In genomic region chr1:211833174-211833820, GRCh38 we compare ENCODE assay signal across 16 cellular contexts. TPM values are rescaled to one million over a fixed set of nuclear protein-coding genes. Genes with fewer than 3 reads are reported as not detected.
DNase-seq lines count a peak whose midpoint lies in the region; ATAC-seq and TF ChIP-seq lines count a peak whose summit lies in the region.
"Had no signal": no experiment of that assay in that cellular context is flagged by ENCODE, and none has a peak within 500 bp of the region (broad histone marks: within the 10 kb centered on the region; RNA-seq: fewer than 3 reads in every experiment).

No MANE protein-coding gene starts in this region.

- in situ Hi-C loops in brain microvascular endothelial cell (cut with HindIII; ENCODE audit: low pct_ligation_motif_present, low sequenced_read_pairs) = no loop called here

- peaks cover 25% of the 10 kb centered on the region for H3K4me1 ChIP-seq in KMS-11 (ENCODE audit: low read depth, poor library complexity, severe bottlenecking)

- H3K4me2 ChIP-seq in KMS-11 = peak overlapping the region; percentile 19; the same call in 1 of the 2 replicates

- 0 out of 2 replicates have a peak, but pooled peaks cover 3% of the 10 kb centered on the region for H3K79me2 ChIP-seq in KMS-11 (ENCODE audit: insufficient read depth, low read depth)

- H3K4me3 ChIP-seq in KMS-11 (IDR thresholded peaks at IDR 0.05; ENCODE audit: insufficient read depth, low read depth, low read length) = no peak overlapping the region
- H3K4me3 ChIP-seq in brain microvascular endothelial cell (ENCODE audit: low read depth, low read length) = no peak overlapping the region
- H3K4me3 ChIP-seq: gastrocnemius medialis, spleen, tibial artery had no signal

- H3K4me3 Mint-ChIP-seq in activated T-cell treated with anti-CD3 and anti-CD28 coated beads, Interleukin-2, amount 50 U/mL, for 72 hours = peak overlapping the region; percentile 52 to 56
- H3K4me3 Mint-ChIP-seq in natural killer cell treated with Interleukin-12 subunit alpha and Interleukin-12 subunit beta and Interleukin-15 and Interleukin-18, amount 100 ng/mL, for 72 hours = peak overlapping the region; percentile 48
- H3K4me3 Mint-ChIP-seq: WTC11 had no signal

- peaks cover 3% of the 10 kb centered on the region in 2 donors for H3K36me3 Mint-ChIP-seq in activated T-cell treated with anti-CD3 and anti-CD28 coated beads, Interleukin-2, amount 50 U/mL, for 72 hours (ENCODE audit: insufficient read depth in 2 of 2)
- no peaks in the 10 kb centered on the region for H3K36me3 Mint-ChIP-seq in natural killer cell treated with Interleukin-12 subunit alpha and Interleukin-12 subunit beta and Interleukin-15 and Interleukin-18, amount 100 ng/mL, for 72 hours
- H3K36me3 Mint-ChIP-seq: WTC11 had no signal

- peaks cover 57% of the 10 kb centered on the region for H3K4me1 Mint-ChIP-seq in activated T-cell treated with anti-CD3 and anti-CD28 coated beads, Interleukin-2, amount 50 U/mL, for 72 hours (ENCODE audit: low read depth)
- peaks cover 44 to 48% of the 10 kb centered on the region in 2 donors for H3K4me1 Mint-ChIP-seq in natural killer cell treated with Interleukin-12 subunit alpha and Interleukin-12 subunit beta and Interleukin-15 and Interleukin-18, amount 100 ng/mL, for 72 hours (ENCODE audit: low read depth in 2 of 2)

- no peak overlapping the region for H2AFZ ChIP-seq in KMS-11 (ENCODE audit: low read depth)

- no peaks in the 10 kb centered on the region for H3K36me3 ChIP-seq in KMS-11 (ENCODE audit: insufficient read depth)
- no peaks in the 10 kb centered on the region for H3K36me3 ChIP-seq in brain microvascular endothelial cell (replicated peaks)
- H3K36me3 ChIP-seq: gastrocnemius medialis, spleen, tibial artery had no signal

- H3K27me3 ChIP-seq in KMS-11 (ENCODE audit: insufficient read depth, low read depth) = no peaks in the 10 kb centered on the region
- H3K27me3 ChIP-seq in brain microvascular endothelial cell (replicated peaks) = no peaks in the 10 kb centered on the region
- H3K27me3 ChIP-seq: gastrocnemius medialis, spleen had no signal

- H3K27ac ChIP-seq in KMS-11 (no peak overlapping the region), brain microvascular endothelial cell (no peak overlapping the region)
- H3K27ac ChIP-seq: gastrocnemius medialis, spleen, tibial artery had no signal

- H3K9ac ChIP-seq in KMS-11 = no peak overlapping the region

- H3K9me3 Mint-ChIP-seq in activated T-cell treated with anti-CD3 and anti-CD28 coated beads, Interleukin-2, amount 50 U/mL, for 72 hours = no peaks in the 10 kb centered on the region
- H3K9me3 Mint-ChIP-seq in natural killer cell treated with Interleukin-12 subunit alpha and Interleukin-12 subunit beta and Interleukin-15 and Interleukin-18, amount 100 ng/mL, for 72 hours = no peaks in the 10 kb centered on the region
- H3K9me3 Mint-ChIP-seq: WTC11 had no signal

- H4K20me1 ChIP-seq in KMS-11 (ENCODE audit: insufficient read depth) = no peaks in the 10 kb centered on the region

- TF ChIP-seq CTCF in KMS-11 (conservative IDR thresholded peaks at IDR 0.05; ENCODE audit: low read depth, low read length) (no peak), brain microvascular endothelial cell (IDR thresholded peaks at IDR 0.05; ENCODE audit: low read depth, low read length, missing control alignments) (no peak)

- no peaks in the 10 kb centered on the region for H3K27me3 Mint-ChIP-seq in activated T-cell treated with anti-CD3 and anti-CD28 coated beads, Interleukin-2, amount 50 U/mL, for 72 hours (ENCODE audit: low read depth)
- peaks cover 0 to 3% of the 10 kb centered on the region in 2 donors for H3K27me3 Mint-ChIP-seq in natural killer cell treated with Interleukin-12 subunit alpha and Interleukin-12 subunit beta and Interleukin-15 and Interleukin-18, amount 100 ng/mL, for 72 hours

- peak; percentile 25 to 33 for ATAC-seq in activated T-cell treated with anti-CD3 and anti-CD28 coated beads, Interleukin-2, amount 50 U/mL, for 72 hours (replicated peaks in 1 of 2)
- peak; percentile 41 to 49 for ATAC-seq in natural killer cell treated with Interleukin-12 subunit alpha and Interleukin-12 subunit beta and Interleukin-15 and Interleukin-18, amount 100 ng/mL, for 72 hours
- no peak for ATAC-seq in HG03571 (IDR thresholded peaks at IDR 0.05; ENCODE audit: unreplicated experiment)
- ATAC-seq: gastrocnemius medialis, HCT116, WTC11 had no signal

- DNase-seq in activated CD4-positive, alpha-beta T cell treated with anti-CD3 and anti-CD28 coated beads for 48 hours = peak; percentile 45
- DNase-seq in activated CD4-positive, alpha-beta T cell treated with anti-CD3 and anti-CD28 coated beads for 1 hour = no peak
- peak; percentile 17 to 29 for DNase-seq in activated T-cell treated with anti-CD3 and anti-CD28 coated beads, Interleukin-2, amount 50 U/mL, for 72 hours
- DNase-seq in natural killer cell treated with Interleukin-12 subunit alpha and Interleukin-12 subunit beta and Interleukin-15 and Interleukin-18, amount 100 ng/mL, for 72 hours (ENCODE audit: low spot score) = no peak
- DNase-seq in brain microvascular endothelial cell (no peak), cerebellar nuclear complex (lab: John Stamatoyannopoulos, UW) (no peak)
- DNase-seq: caudate nucleus, gastrocnemius medialis, midbrain, NCI-H2029, spleen, tibial artery had no signal

- H3K27ac Mint-ChIP-seq in activated T-cell treated with anti-CD3 and anti-CD28 coated beads, Interleukin-2, amount 50 U/mL, for 72 hours = peak overlapping the region; percentile 7
- H3K27ac Mint-ChIP-seq in natural killer cell treated with Interleukin-12 subunit alpha and Interleukin-12 subunit beta and Interleukin-15 and Interleukin-18, amount 100 ng/mL, for 72 hours = peak overlapping the region; percentile 36 to 65
- H3K27ac Mint-ChIP-seq: WTC11 had no signal

RNA-seq across cellular contexts. Expression of gene LPGAT1, which starts 2.7 kb away (rescaled TPM):
- total RNA-seq in activated T-cell treated with anti-CD3 and anti-CD28 coated beads, Interleukin-2, amount 50 U/mL, for 72 hours = 10 to 100 TPM; 23.1 to 28.3 TPM
- total RNA-seq in natural killer cell treated with Interleukin-12 subunit alpha and Interleukin-12 subunit beta and Interleukin-15 and Interleukin-18, amount 100 ng/mL, for 72 hours = 10 to 100 TPM; 27.2 to 54.3 TPM

Comparison
In these comparisons a context has a peak if more than half of its experiments do, and no peak if none do; other contexts are left out.
1. DNase-seq: peak in activated CD4-positive, alpha-beta T cell treated with anti-CD3 and anti-CD28 coated beads for 48 hours (single experiment) and activated T-cell treated with anti-CD3 and anti-CD28 coated beads, Interleukin-2, amount 50 U/mL, for 72 hours (2 of 2); none in activated CD4-positive, alpha-beta T cell treated with anti-CD3 and anti-CD28 coated beads for 1 hour (single experiment), natural killer cell treated with Interleukin-12 subunit alpha and Interleukin-12 subunit beta and Interleukin-15 and Interleukin-18, amount 100 ng/mL, for 72 hours (single experiment), brain microvascular endothelial cell (single experiment) and cerebellar nuclear complex (0 of 2).